Comparison of ENCODE assay signal across 1 cellular context in the genomic region with DNA sequence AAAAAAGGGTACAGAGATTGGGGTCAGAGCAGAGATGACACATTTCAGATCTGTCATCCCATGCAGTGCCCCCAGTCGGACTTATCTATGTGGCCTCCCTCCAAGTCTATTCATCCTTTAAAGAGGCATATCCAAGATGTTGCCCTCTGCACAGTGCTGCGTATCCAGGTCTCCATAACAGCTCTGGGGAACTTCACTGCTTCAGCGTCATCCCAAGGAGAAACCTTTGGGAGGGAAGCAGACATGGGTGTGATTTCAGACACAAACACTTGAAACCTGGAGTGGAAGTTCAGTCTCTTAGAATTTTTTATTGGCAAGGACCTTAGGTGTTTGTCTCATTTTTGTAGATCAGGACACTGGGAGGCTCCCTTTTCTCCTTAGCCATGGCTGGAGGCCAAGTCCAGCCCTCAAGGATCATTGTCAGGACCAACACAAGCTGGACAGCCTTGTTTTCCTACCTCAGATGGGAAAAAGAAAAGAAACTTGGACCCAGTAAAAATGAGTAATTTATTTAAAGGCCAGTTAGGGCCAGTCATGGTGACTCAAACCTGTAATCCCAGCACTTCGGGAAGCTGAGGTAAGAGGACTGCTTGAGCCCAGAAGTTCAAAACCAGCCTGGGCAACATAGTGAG.
A peak's percentile ranks its signal among the peaks of the same experiment; 100 is the strongest.
TF ChIP-seq lines count a peak whose summit lies in the region.

No MANE protein-coding gene starts in this region.

TF ChIP-seq in PFSK-1, 5 proteins besides CTCF, POLR2A, EP300 and RAD21 (continued from another document):
- TF ChIP-seq, protein P1, sequence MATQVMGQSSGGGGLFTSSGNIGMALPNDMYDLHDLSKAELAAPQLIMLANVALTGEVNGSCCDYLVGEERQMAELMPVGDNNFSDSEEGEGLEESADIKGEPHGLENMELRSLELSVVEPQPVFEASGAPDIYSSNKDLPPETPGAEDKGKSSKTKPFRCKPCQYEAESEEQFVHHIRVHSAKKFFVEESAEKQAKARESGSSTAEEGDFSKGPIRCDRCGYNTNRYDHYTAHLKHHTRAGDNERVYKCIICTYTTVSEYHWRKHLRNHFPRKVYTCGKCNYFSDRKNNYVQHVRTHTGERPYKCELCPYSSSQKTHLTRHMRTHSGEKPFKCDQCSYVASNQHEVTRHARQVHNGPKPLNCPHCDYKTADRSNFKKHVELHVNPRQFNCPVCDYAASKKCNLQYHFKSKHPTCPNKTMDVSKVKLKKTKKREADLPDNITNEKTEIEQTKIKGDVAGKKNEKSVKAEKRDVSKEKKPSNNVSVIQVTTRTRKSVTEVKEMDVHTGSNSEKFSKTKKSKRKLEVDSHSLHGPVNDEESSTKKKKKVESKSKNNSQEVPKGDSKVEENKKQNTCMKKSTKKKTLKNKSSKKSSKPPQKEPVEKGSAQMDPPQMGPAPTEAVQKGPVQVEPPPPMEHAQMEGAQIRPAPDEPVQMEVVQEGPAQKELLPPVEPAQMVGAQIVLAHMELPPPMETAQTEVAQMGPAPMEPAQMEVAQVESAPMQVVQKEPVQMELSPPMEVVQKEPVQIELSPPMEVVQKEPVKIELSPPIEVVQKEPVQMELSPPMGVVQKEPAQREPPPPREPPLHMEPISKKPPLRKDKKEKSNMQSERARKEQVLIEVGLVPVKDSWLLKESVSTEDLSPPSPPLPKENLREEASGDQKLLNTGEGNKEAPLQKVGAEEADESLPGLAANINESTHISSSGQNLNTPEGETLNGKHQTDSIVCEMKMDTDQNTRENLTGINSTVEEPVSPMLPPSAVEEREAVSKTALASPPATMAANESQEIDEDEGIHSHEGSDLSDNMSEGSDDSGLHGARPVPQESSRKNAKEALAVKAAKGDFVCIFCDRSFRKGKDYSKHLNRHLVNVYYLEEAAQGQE (IDR thresholded peaks at IDR 0.05; ENCODE audit: insufficient read depth in 1 of 2, low read depth in 2 of 2, low read length in 2 of 2) = peak; percentile 27 to 72; a peak in 2 of 4 replicates
- TF ChIP-seq FOXP2 (optimal IDR thresholded peaks at IDR 0.05; ENCODE audit: borderline replicate concordance, extremely low read depth, extremely low read length, insufficient read depth) (no peak), SIN3A (IDR thresholded peaks at IDR 0.05; ENCODE audit: borderline replicate concordance, insufficient read depth, low read length) (no peak)
